In the genomic region with DNA sequence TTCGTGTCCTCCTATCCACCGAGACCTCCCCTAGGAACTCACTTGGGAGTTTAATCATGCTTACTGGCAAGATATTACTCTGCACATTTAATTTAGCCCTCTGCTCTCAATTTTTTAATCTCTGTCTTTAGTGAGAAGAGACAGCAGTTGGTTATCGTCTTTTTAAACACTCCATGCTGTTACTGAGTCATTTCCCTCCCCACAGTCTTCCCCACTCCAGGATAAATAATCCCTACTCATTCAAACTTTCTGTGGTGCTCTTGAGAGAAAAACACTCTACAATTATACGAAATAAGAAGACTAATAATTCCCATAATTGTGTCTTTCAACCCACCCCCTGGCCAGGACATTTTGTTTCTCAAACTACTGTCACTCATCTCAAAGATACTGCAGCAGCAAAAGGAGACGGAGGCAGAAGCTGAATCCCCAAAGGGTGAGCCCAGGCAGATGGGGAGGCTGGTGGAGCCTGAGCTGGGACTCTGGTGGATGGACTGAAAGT, we compare ENCODE assay signal across 1 cellular context.
TF ChIP-seq lines count a peak whose summit lies in the region.

No MANE protein-coding gene starts in this region.

TF ChIP-seq in IMR-90, 13 proteins besides CTCF, POLR2A, EP300 and RAD21 (continued from another document):
- peak; percentile 19; the same call in 1 of the 2 replicates for TF ChIP-seq FOS (IDR thresholded peaks at IDR 0.05; ENCODE audit: low read depth, low read length)
- TF ChIP-seq MAZ (IDR thresholded peaks at IDR 0.05; ENCODE audit: borderline replicate concordance, low read depth, low read length): no peak
- TF ChIP-seq CEBPB (IDR thresholded peaks at IDR 0.05; ENCODE audit: low read depth, low read length): no peak
